ENCODE assay signal across 8 cellular contexts in genomic region chr9:127283917-127284316, GRCh38. TPM values are rescaled to one million over a fixed set of nuclear protein-coding genes. Genes with fewer than 3 reads are reported as not detected.
DNase-seq lines count a peak whose midpoint lies in the region; ATAC-seq and TF ChIP-seq lines count a peak whose summit lies in the region.

No MANE protein-coding gene starts in this region.

- H3K36me3 Mint-ChIP-seq in GM23338 (ENCODE audit: low read depth): no peaks in the 10 kb centered on the region
- H3K36me3 Mint-ChIP-seq in activated CD4-positive, alpha-beta memory T cell treated with anti-CD3 and anti-CD28 coated beads, Interleukin-2, amount 10 ng/mL, durations not matched to agents 7 days and 5 days (ENCODE audit: low read depth): no peaks in the 10 kb centered on the region

- no peaks in the 10 kb centered on the region for H3K9me2 ChIP-seq in GM23338 (ENCODE audit: insufficient read depth)

- peaks cover 3% of the 10 kb centered on the region; the same call in 1 of the 2 replicates for H4K20me1 ChIP-seq in GM23338 (replicated peaks; ENCODE audit: insufficient read depth)

- H2AFZ ChIP-seq in GM23338: no peak overlapping the region

- no peaks in the 10 kb centered on the region for H3F3A ChIP-seq in GM23338 (replicated peaks; ENCODE audit: low read depth)

- no peaks in the 10 kb centered on the region for H3K4me1 ChIP-seq in GM23338 (ENCODE audit: insufficient read depth)

- peak; percentile 29 for DNase-seq in AG08396 (ENCODE audit: low spot score)
- DNase-seq in GM23338 (ENCODE audit: low spot score): peak; percentile 40
- DNase-seq in activated CD4-positive, alpha-beta memory T cell treated with anti-CD3 and anti-CD28 coated beads, Interleukin-2, amount 10 ng/mL, durations not matched to agents 7 days and 5 days: peak; percentile 37
- DNase-seq in inferior parietal cortex (ENCODE audit: extremely low spot score): peak; percentile 63
- DNase-seq in NCI-H1105 (lab: John Stamatoyannopoulos, UW): no peak
- no peak for DNase-seq in T1000 (lab: John Stamatoyannopoulos, UW)

- peak; percentile 50; the same call in 2 of the 3 replicates for ATAC-seq in GM23338
- ATAC-seq in HG03378 (IDR thresholded peaks at IDR 0.05; ENCODE audit: unreplicated experiment): no peak
- ATAC-seq in GM21515 (IDR thresholded peaks at IDR 0.05; ENCODE audit: unreplicated experiment): no peak

- POLR2A ChIA-PET in activated CD4-positive, alpha-beta memory T cell treated with anti-CD3 and anti-CD28 coated beads, Interleukin-2, amount 10 ng/mL, durations not matched to agents 7 days and 5 days (lab: Charles Lee): interaction anchor here (0.7 kb wide), 1 partner anchor 167 kb away, joined by 3 read pairs; the partner anchor contains the start of gene RPL12

- H3K4me3 ChIP-seq in GM23338: no peak overlapping the region

- H3K27me3 Mint-ChIP-seq in GM23338 (ENCODE audit: insufficient read depth, low read depth, poor library complexity): peaks cover 3% of the 10 kb centered on the region
- peaks cover 22% of the 10 kb centered on the region for H3K27me3 Mint-ChIP-seq in activated CD4-positive, alpha-beta memory T cell treated with anti-CD3 and anti-CD28 coated beads, Interleukin-2, amount 10 ng/mL, durations not matched to agents 7 days and 5 days

- H3K4me1 Mint-ChIP-seq in GM23338: peaks cover 4% of the 10 kb centered on the region; the same call in 2 of the 3 replicates
- no peaks in the 10 kb centered on the region for H3K4me1 Mint-ChIP-seq in activated CD4-positive, alpha-beta memory T cell treated with anti-CD3 and anti-CD28 coated beads, Interleukin-2, amount 10 ng/mL, durations not matched to agents 7 days and 5 days

- no peak overlapping the region for H3K4me3 Mint-ChIP-seq in GM23338
- no peak overlapping the region for H3K4me3 Mint-ChIP-seq in activated CD4-positive, alpha-beta memory T cell treated with anti-CD3 and anti-CD28 coated beads, Interleukin-2, amount 10 ng/mL, durations not matched to agents 7 days and 5 days

- H3K36me3 ChIP-seq in GM23338 (ENCODE audit: insufficient read depth): no peaks in the 10 kb centered on the region

- H3K79me2 ChIP-seq in GM23338 (replicated peaks; ENCODE audit: insufficient read depth): no peaks in the 10 kb centered on the region

- no peaks in the 10 kb centered on the region for H3K9me3 Mint-ChIP-seq in GM23338
- H3K9me3 Mint-ChIP-seq in activated CD4-positive, alpha-beta memory T cell treated with anti-CD3 and anti-CD28 coated beads, Interleukin-2, amount 10 ng/mL, durations not matched to agents 7 days and 5 days: no peaks in the 10 kb centered on the region

- peak; percentile 19 to 45; a peak in 3 of 4 replicates for TF ChIP-seq CTCF in GM23338 (conservative IDR thresholded peaks at IDR 0.05; ENCODE audit: low read depth in 2 of 2)

- no peak overlapping the region for H3K27ac ChIP-seq in GM23338 (ENCODE audit: low read depth)

- H3K4me2 ChIP-seq in GM23338: no peak overlapping the region

- no peak overlapping the region for H3K27ac Mint-ChIP-seq in GM23338
- no peak overlapping the region for H3K27ac Mint-ChIP-seq in activated CD4-positive, alpha-beta memory T cell treated with anti-CD3 and anti-CD28 coated beads, Interleukin-2, amount 10 ng/mL, durations not matched to agents 7 days and 5 days

- CTCF ChIA-PET in activated CD4-positive, alpha-beta memory T cell treated with anti-CD3 and anti-CD28 coated beads, Interleukin-2, amount 10 ng/mL, durations not matched to agents 7 days and 5 days (lab: Charles Lee): interaction anchor here (0.7 to 0.8 kb wide), 2 partner anchors 113 to 171 kb away, joined by 3 read pairs; partner anchors contain the start of gene SLC2A8

- H3K27me3 ChIP-seq in GM23338 (ENCODE audit: insufficient read depth): no peaks in the 10 kb centered on the region

TF ChIP-seq in GM23338, 12 proteins besides CTCF, POLR2A, EP300 and RAD21:
- TF ChIP-seq STAT1 (IDR thresholded peaks at IDR 0.05; ENCODE audit: unreplicated experiment) (no peak), ETS1 (IDR thresholded peaks at IDR 0.05) (no peak), JUNB (IDR thresholded peaks at IDR 0.05; ENCODE audit: unreplicated experiment) (no peak)
- TF ChIP-seq, protein P1, sequence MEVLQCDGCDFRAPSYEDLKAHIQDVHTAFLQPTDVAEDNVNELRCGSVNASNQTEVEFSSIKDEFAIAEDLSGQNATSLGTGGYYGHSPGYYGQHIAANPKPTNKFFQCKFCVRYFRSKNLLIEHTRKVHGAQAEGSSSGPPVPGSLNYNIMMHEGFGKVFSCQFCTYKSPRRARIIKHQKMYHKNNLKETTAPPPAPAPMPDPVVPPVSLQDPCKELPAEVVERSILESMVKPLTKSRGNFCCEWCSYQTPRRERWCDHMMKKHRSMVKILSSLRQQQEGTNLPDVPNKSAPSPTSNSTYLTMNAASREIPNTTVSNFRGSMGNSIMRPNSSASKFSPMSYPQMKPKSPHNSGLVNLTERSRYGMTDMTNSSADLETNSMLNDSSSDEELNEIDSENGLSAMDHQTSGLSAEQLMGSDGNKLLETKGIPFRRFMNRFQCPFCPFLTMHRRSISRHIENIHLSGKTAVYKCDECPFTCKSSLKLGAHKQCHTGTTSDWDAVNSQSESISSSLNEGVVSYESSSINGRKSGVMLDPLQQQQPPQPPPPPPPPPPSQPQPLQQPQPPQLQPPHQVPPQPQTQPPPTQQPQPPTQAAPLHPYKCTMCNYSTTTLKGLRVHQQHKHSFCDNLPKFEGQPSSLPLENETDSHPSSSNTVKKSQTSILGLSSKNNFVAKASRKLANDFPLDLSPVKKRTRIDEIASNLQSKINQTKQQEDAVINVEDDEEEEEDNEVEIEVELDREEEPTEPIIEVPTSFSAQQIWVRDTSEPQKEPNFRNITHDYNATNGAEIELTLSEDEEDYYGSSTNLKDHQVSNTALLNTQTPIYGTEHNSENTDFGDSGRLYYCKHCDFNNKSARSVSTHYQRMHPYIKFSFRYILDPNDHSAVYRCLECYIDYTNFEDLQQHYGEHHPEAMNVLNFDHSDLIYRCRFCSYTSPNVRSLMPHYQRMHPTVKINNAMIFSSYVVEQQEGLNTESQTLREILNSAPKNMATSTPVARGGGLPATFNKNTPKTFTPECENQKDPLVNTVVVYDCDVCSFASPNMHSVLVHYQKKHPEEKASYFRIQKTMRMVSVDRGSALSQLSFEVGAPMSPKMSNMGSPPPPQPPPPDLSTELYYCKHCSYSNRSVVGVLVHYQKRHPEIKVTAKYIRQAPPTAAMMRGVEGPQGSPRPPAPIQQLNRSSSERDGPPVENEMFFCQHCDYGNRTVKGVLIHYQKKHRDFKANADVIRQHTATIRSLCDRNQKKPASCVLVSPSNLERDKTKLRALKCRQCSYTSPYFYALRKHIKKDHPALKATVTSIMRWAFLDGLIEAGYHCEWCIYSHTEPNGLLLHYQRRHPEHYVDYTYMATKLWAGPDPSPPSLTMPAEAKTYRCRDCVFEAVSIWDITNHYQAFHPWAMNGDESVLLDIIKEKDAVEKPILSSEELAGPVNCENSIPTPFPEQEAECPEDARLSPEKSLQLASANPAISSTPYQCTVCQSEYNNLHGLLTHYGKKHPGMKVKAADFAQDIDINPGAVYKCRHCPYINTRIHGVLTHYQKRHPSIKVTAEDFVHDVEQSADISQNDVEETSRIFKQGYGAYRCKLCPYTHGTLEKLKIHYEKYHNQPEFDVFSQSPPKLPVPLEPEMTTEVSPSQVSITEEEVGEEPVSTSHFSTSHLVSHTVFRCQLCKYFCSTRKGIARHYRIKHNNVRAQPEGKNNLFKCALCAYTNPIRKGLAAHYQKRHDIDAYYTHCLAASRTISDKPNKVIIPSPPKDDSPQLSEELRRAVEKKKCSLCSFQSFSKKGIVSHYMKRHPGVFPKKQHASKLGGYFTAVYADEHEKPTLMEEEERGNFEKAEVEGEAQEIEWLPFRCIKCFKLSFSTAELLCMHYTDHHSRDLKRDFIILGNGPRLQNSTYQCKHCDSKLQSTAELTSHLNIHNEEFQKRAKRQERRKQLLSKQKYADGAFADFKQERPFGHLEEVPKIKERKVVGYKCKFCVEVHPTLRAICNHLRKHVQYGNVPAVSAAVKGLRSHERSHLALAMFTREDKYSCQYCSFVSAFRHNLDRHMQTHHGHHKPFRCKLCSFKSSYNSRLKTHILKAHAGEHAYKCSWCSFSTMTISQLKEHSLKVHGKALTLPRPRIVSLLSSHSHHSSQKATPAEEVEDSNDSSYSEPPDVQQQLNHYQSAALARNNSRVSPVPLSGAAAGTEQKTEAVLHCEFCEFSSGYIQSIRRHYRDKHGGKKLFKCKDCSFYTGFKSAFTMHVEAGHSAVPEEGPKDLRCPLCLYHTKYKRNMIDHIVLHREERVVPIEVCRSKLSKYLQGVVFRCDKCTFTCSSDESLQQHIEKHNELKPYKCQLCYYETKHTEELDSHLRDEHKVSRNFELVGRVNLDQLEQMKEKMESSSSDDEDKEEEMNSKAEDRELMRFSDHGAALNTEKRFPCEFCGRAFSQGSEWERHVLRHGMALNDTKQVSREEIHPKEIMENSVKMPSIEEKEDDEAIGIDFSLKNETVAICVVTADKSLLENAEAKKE (CRISPR knock-in tag; IDR thresholded peaks at IDR 0.05): no peak

RNA-seq across cellular contexts. Expression of gene GARNL3, which starts 19.3 kb away (rescaled TPM):
- 12.6 and 21.9 TPM in 2 replicates for total RNA-seq in GM23338 (2014; rRNA removed; shearing (Covaris generic))
- polyA plus RNA-seq in GM23338 (2016; fragmentation: Nextera tagmentation; extraction: Ambion mirVana): 5.2 and 8.7 TPM in 2 replicates
- under 1 TPM; 0.86 to 0.95 TPM for total RNA-seq in activated CD4-positive, alpha-beta memory T cell treated with anti-CD3 and anti-CD28 coated beads, Interleukin-2, amount 10 ng/mL, durations not matched to agents 7 days and 5 days

Comparison
In these comparisons a context has a peak if more than half of its experiments do, and no peak if none do; other contexts are left out.
1. DNase-seq: peak in AG08396 (single experiment), GM23338 (single experiment), activated CD4-positive, alpha-beta memory T cell treated with anti-CD3 and anti-CD28 coated beads, Interleukin-2, amount 10 ng/mL, durations not matched to agents 7 days and 5 days (single experiment) and inferior parietal cortex (single experiment); none in NCI-H1105 (single experiment) and T1000 (single experiment).